ENCODE assay signal across 22 cellular contexts in the genomic region with DNA sequence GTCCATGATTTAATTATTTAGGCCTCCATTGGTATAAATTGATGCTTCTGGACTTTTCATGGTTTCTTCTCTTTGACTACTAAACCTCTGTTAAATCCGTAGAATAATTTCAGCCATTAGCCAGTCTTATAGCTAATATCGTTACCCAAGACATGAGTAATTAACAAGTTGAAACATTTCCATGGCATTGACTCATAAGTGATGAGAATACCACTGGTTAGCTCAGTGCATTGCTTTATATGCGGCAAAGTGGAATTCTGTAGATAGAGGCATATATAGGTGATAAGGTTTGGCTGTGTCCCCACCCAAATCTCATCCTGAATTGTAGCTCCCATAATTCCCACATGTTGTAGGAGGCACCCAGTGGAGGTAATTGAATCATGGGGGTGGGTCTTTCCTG.
DNase-seq lines count a peak whose midpoint lies in the region; ATAC-seq and TF ChIP-seq lines count a peak whose summit lies in the region.
"Had no signal": no experiment of that assay in that cellular context is flagged by ENCODE, and none has a peak within 500 bp of the region (broad histone marks: within the 10 kb centered on the region; RNA-seq: fewer than 3 reads in every experiment).

No MANE protein-coding gene starts in this region.

- no peaks in the 10 kb centered on the region for H3K27me3 Mint-ChIP-seq in activated T-helper 2 cell treated with anti-CD3 and anti-CD28 coated beads, Interferon-gamma antibody, Interleukin-2, Interleukin-4, amounts not matched to agents 10 μg/mL and 5 μg/mL and 100 μg/mL, durations not matched to agents 14 hours and 24 hours and 36 hours (ENCODE audit: low read depth)
- H3K27me3 Mint-ChIP-seq: CD4-positive, alpha-beta T cell had no signal

- intact Hi-C loops in activated T-helper 2 cell treated with anti-CD3 and anti-CD28 coated beads, Interferon-gamma antibody, Interleukin-2, Interleukin-4, amounts not matched to agents 10 μg/mL and 5 μg/mL and 100 μg/mL, durations not matched to agents 14 hours and 24 hours and 36 hours (cut with micrococcal nuclease) = no loop called here

- no peaks in the 10 kb centered on the region for H3K36me3 ChIP-seq in RWPE2 (ENCODE audit: low read depth)
- H3K36me3 ChIP-seq: BE2C; BLaER1 treated with 17β-estradiol and CSF1 and Interleukin-3, amounts not matched to agents 10 nM and 100 nM had no signal

- DNase-seq in HPDE6-E6E7 (ENCODE audit: extremely low spot score) (peak; percentile 19), RWPE2 (ENCODE audit: low spot score) (no peak), epithelial cell of esophagus (ENCODE audit: low read depth) (peak; percentile 83), foreskin keratinocyte (peak; percentile 65 to 82), foreskin melanocyte (no peak)
- DNase-seq in activated T-helper 2 cell treated with anti-CD3 and anti-CD28 coated beads, Interferon-gamma antibody, Interleukin-2, Interleukin-4, amounts not matched to agents 10 μg/mL and 5 μg/mL and 100 μg/mL, durations not matched to agents 14 hours and 24 hours and 36 hours (ENCODE audit: low spot score) = no peak
- DNase-seq: 8988T; ACHN; AML-193; BE2C; CD4-positive, alpha-beta T cell; CD8-positive, alpha-beta memory T cell; DMS 273 treated with DMSO at 0.1 percent for 48 hours; DMS79 treated with DMSO at 0.1 percent for 48 hours; GF-D8; H9 had no signal

- H3K4me1 Mint-ChIP-seq in activated T-helper 2 cell treated with anti-CD3 and anti-CD28 coated beads, Interferon-gamma antibody, Interleukin-2, Interleukin-4, amounts not matched to agents 10 μg/mL and 5 μg/mL and 100 μg/mL, durations not matched to agents 14 hours and 24 hours and 36 hours (ENCODE audit: low read depth) = no peaks in the 10 kb centered on the region
- H3K4me1 Mint-ChIP-seq: CD14-positive monocyte had no signal

- H3K27ac ChIP-seq in RWPE2 (ENCODE audit: poor library complexity, severe bottlenecking) = peak overlapping the region; percentile 53
- peak overlapping the region; percentile 75 for H3K27ac ChIP-seq in foreskin keratinocyte
- H3K27ac ChIP-seq: A549; BLaER1 treated with 17β-estradiol and CSF1 and Interleukin-3, amounts not matched to agents 10 nM and 100 nM had no signal

- H3K36me3 Mint-ChIP-seq in activated T-helper 2 cell treated with anti-CD3 and anti-CD28 coated beads, Interferon-gamma antibody, Interleukin-2, Interleukin-4, amounts not matched to agents 10 μg/mL and 5 μg/mL and 100 μg/mL, durations not matched to agents 14 hours and 24 hours and 36 hours (ENCODE audit: low read depth) = no peaks in the 10 kb centered on the region
- H3K36me3 Mint-ChIP-seq: CD14-positive monocyte; CD8-positive, alpha-beta memory T cell had no signal

- H3K4me3 Mint-ChIP-seq in activated T-helper 2 cell treated with anti-CD3 and anti-CD28 coated beads, Interferon-gamma antibody, Interleukin-2, Interleukin-4, amounts not matched to agents 10 μg/mL and 5 μg/mL and 100 μg/mL, durations not matched to agents 14 hours and 24 hours and 36 hours (ENCODE audit: low read depth) = no peak overlapping the region
- H3K4me3 Mint-ChIP-seq: CD14-positive monocyte; CD4-positive, alpha-beta T cell; CD8-positive, alpha-beta memory T cell; GM23338; H9 had no signal

- H3K27ac Mint-ChIP-seq in activated T-helper 2 cell treated with anti-CD3 and anti-CD28 coated beads, Interferon-gamma antibody, Interleukin-2, Interleukin-4, amounts not matched to agents 10 μg/mL and 5 μg/mL and 100 μg/mL, durations not matched to agents 14 hours and 24 hours and 36 hours = no peak overlapping the region
- H3K27ac Mint-ChIP-seq: CD14-positive monocyte; CD4-positive, alpha-beta T cell; CD8-positive, alpha-beta memory T cell; GM23338 had no signal

- no peaks in the 10 kb centered on the region for H3K27me3 ChIP-seq in RWPE2 (ENCODE audit: insufficient read depth, poor library complexity, severe bottlenecking)
- H3K27me3 ChIP-seq in foreskin keratinocyte = no peaks in the 10 kb centered on the region
- H3K27me3 ChIP-seq: BE2C; BLaER1 treated with 17β-estradiol and CSF1 and Interleukin-3, amounts not matched to agents 10 nM and 100 nM had no signal

- TF ChIP-seq CTCF in RWPE2 (IDR thresholded peaks at IDR 0.05; ENCODE audit: poor library complexity, severe bottlenecking) = no peak
- TF ChIP-seq CTCF in epithelial cell of esophagus (IDR thresholded peaks at IDR 0.05; ENCODE audit: insufficient read depth, low read depth, low read length, missing control alignments) = no peak
- TF ChIP-seq CTCF in foreskin keratinocyte (conservative IDR thresholded peaks at IDR 0.05) = no peak

- no peaks in the 10 kb centered on the region for H3K9me3 ChIP-seq in RWPE2 (ENCODE audit: severe bottlenecking)
- H3K9me3 ChIP-seq: A549; BE2C; BLaER1 treated with 17β-estradiol and CSF1 and Interleukin-3, amounts not matched to agents 10 nM and 100 nM had no signal

- ATAC-seq in RWPE2 (ENCODE audit: low read depth) = peak; percentile 90
- peak; percentile 96 for ATAC-seq in foreskin keratinocyte
- no peak for ATAC-seq in GM18858 (IDR thresholded peaks at IDR 0.05; ENCODE audit: unreplicated experiment)
- ATAC-seq: A549, GM23338, HCT116 had no signal

- no peaks in the 10 kb centered on the region for H3K9me3 Mint-ChIP-seq in activated T-helper 2 cell treated with anti-CD3 and anti-CD28 coated beads, Interferon-gamma antibody, Interleukin-2, Interleukin-4, amounts not matched to agents 10 μg/mL and 5 μg/mL and 100 μg/mL, durations not matched to agents 14 hours and 24 hours and 36 hours
- H3K9me3 Mint-ChIP-seq: CD4-positive, alpha-beta T cell; GM23338; H9 had no signal

- H3K4me1 ChIP-seq in RWPE2 (ENCODE audit: insufficient read depth, poor library complexity, severe bottlenecking) = peaks cover 14% of the 10 kb centered on the region
- peaks cover 9% of the 10 kb centered on the region for H3K4me1 ChIP-seq in foreskin keratinocyte
- H3K4me1 ChIP-seq: A549; BE2C; BLaER1 treated with 17β-estradiol and CSF1 and Interleukin-3, amounts not matched to agents 10 nM and 100 nM had no signal

- H3K4me3 ChIP-seq in RWPE2 (ENCODE audit: severe bottlenecking) = no peak overlapping the region
- no peak overlapping the region for H3K4me3 ChIP-seq in epithelial cell of esophagus (ENCODE audit: low read length)
- H3K4me3 ChIP-seq: A549; BLaER1 treated with 17β-estradiol and CSF1 and Interleukin-3, amounts not matched to agents 10 nM and 100 nM; GM23338 had no signal

Comparison
In these comparisons a context has a peak if more than half of its experiments do, and no peak if none do; other contexts are left out.
1. DNase-seq: peak in HPDE6-E6E7 (single experiment), epithelial cell of esophagus (single experiment) and foreskin keratinocyte (2 of 2); none in RWPE2 (single experiment), foreskin melanocyte (single experiment) and activated T-helper 2 cell treated with anti-CD3 and anti-CD28 coated beads, Interferon-gamma antibody, Interleukin-2, Interleukin-4, amounts not matched to agents 10 μg/mL and 5 μg/mL and 100 μg/mL, durations not matched to agents 14 hours and 24 hours and 36 hours (single experiment).